8 cellular contexts compared by ENCODE assay signal in the genomic region with DNA sequence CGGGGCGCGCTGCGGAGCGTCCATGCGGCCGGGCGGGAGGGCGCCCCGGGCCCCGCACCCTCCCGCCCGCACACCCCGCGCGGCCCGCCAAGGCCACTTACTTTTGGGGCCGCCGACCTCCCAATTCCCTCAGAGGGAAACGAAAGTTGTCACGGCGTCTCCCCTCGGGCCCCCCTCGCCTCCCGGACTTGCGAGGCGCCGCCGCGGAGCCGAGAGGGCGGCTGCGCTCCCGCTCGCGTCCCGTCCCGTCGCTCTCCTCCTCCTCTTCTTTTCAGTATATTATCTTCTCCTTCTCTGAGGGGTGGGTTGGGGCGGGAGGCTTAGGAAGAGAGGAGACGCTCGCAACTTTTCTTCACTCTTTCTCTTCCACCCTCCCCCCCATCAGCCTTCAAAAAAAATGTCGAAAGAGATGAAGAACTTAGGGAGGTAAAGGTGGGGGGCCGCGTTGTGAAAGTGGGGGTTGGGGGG. TPM values are rescaled to one million over a fixed set of nuclear protein-coding genes. Genes with fewer than 3 reads are reported as not detected.
A peak's percentile ranks its signal among the peaks of the same experiment; 100 is the strongest.
DNase-seq lines count a peak whose midpoint lies in the region; ATAC-seq and TF ChIP-seq lines count a peak whose summit lies in the region.

No MANE protein-coding gene starts in this region.

- no peaks in the 10 kb centered on the region for H3K36me3 ChIP-seq in GM23338 (ENCODE audit: insufficient read depth)
- H3K36me3 ChIP-seq in body of pancreas (replicated peaks in 1 of 2; ENCODE audit: insufficient read depth in 1 of 2, low read depth in 2 of 2): no peaks in the 10 kb centered on the region

- intact Hi-C loops in body of pancreas (cut with DNase I): no loop called here

- H3K4me1 ChIP-seq in GM23338 (ENCODE audit: insufficient read depth) (peaks cover 26% of the 10 kb centered on the region), body of pancreas (peaks cover 33% of the 10 kb centered on the region)

- H4K20me1 ChIP-seq in GM23338 (replicated peaks; ENCODE audit: insufficient read depth): no peaks in the 10 kb centered on the region

- H3K79me2 ChIP-seq in GM23338 (replicated peaks; ENCODE audit: insufficient read depth): peaks cover 40% of the 10 kb centered on the region

- TF ChIP-seq CTCF in AG09309 (IDR thresholded peaks at IDR 0.05; ENCODE audit: control insufficient read depth, insufficient read depth, low read depth, low read length, missing control alignments) (no peak), GM23338 (conservative IDR thresholded peaks at IDR 0.05; ENCODE audit: low read depth in 2 of 2) (no peak), body of pancreas (IDR thresholded peaks at IDR 0.05) (no peak)

- no peaks in the 10 kb centered on the region for H3K9me2 ChIP-seq in GM23338 (ENCODE audit: insufficient read depth)

- H3K4me1 Mint-ChIP-seq in GM23338: peaks cover 33% of the 10 kb centered on the region
- H3K4me1 Mint-ChIP-seq in T-helper 1 cell treated with Interleukin-12 subunit alpha and Interleukin-12 subunit beta and Interleukin-4 antibody, amounts not matched to agents 30 μg/mL and 1 μg/mL, for 36 hours (ENCODE audit: low read depth): peaks cover 36% of the 10 kb centered on the region
- H3K4me1 Mint-ChIP-seq in immature natural killer cell: peaks cover 10 to 22% of the 10 kb centered on the region in 2 donors

- peaks cover 21% of the 10 kb centered on the region for H3K9me3 Mint-ChIP-seq in GM23338
- peaks cover 5% of the 10 kb centered on the region for H3K9me3 Mint-ChIP-seq in T-helper 1 cell treated with Interleukin-12 subunit alpha and Interleukin-12 subunit beta and Interleukin-4 antibody, amounts not matched to agents 30 μg/mL and 1 μg/mL, for 36 hours
- no peaks in the 10 kb centered on the region for H3K9me3 Mint-ChIP-seq in immature natural killer cell

- TF ChIP-seq POLR2A in body of pancreas (IDR thresholded peaks at IDR 0.05): no peak

- ATAC-seq in GM23338 (peak; percentile 8; the same call in 2 of the 3 replicates), body of pancreas (peak; percentile 16), HG03520 (IDR thresholded peaks at IDR 0.05; ENCODE audit: unreplicated experiment) (no peak)

- H3F3A ChIP-seq in GM23338 (replicated peaks; ENCODE audit: low read depth): peaks cover 7% of the 10 kb centered on the region

- H3K4me3 ChIP-seq in AG09309 (ENCODE audit: control insufficient read depth, low read depth, low read length): peak overlapping the region; percentile 84
- peak overlapping the region; percentile 80 for H3K4me3 ChIP-seq in GM23338
- peak overlapping the region; percentile 10 to 50 for H3K4me3 ChIP-seq in body of pancreas

- H3K27ac Mint-ChIP-seq in GM23338 (peak overlapping the region; percentile 95), immature natural killer cell (peak overlapping the region; percentile 81 to 99 (median 92))
- H3K27ac Mint-ChIP-seq in T-helper 1 cell treated with Interleukin-12 subunit alpha and Interleukin-12 subunit beta and Interleukin-4 antibody, amounts not matched to agents 30 μg/mL and 1 μg/mL, for 36 hours: peak overlapping the region; percentile 96

- no peak for DNase-seq in AG09309 (ENCODE audit: low read depth)
- DNase-seq in GM23338 (ENCODE audit: low spot score): peak; percentile 62
- DNase-seq in body of pancreas: peak; percentile 30 to 46 (median 40)
- DNase-seq in immature natural killer cell: peak; percentile 44 to 57 (median 53)
- peak; percentile 31 to 38 for DNase-seq in stimulated activated CD4-positive, alpha-beta T cell treated with anti-CD3 and anti-CD28 coated beads, Interleukin-2, amount 100 ng/mL, for 24 hours
- no peak for DNase-seq in DMS114 treated with DMSO at 0.1 percent for 48 hours (lab: John Stamatoyannopoulos, UW; ENCODE audit: unreplicated experiment)

- peaks cover 3% of the 10 kb centered on the region for H3K27me3 Mint-ChIP-seq in GM23338 (ENCODE audit: insufficient read depth, low read depth, poor library complexity)
- H3K27me3 Mint-ChIP-seq in T-helper 1 cell treated with Interleukin-12 subunit alpha and Interleukin-12 subunit beta and Interleukin-4 antibody, amounts not matched to agents 30 μg/mL and 1 μg/mL, for 36 hours (ENCODE audit: low read depth): no peaks in the 10 kb centered on the region
- peaks cover 2 to 9% (median 9%) of the 10 kb centered on the region in 3 donors for H3K27me3 Mint-ChIP-seq in immature natural killer cell (ENCODE audit: low read depth in 3 of 3)

- no peak overlapping the region for H2AFZ ChIP-seq in GM23338

- peaks cover 26% of the 10 kb centered on the region for H3K36me3 Mint-ChIP-seq in GM23338 (ENCODE audit: low read depth)
- H3K36me3 Mint-ChIP-seq in T-helper 1 cell treated with Interleukin-12 subunit alpha and Interleukin-12 subunit beta and Interleukin-4 antibody, amounts not matched to agents 30 μg/mL and 1 μg/mL, for 36 hours (ENCODE audit: low read depth): peaks cover 19% of the 10 kb centered on the region
- no peaks in the 10 kb centered on the region for H3K36me3 Mint-ChIP-seq in immature natural killer cell

- H3K27ac ChIP-seq in GM23338 (ENCODE audit: low read depth) (peak overlapping the region; percentile 96), body of pancreas (peak overlapping the region; percentile 98 to 100 (median 99))

- H3K27me3 ChIP-seq in GM23338 (ENCODE audit: insufficient read depth) (no peaks in the 10 kb centered on the region), body of pancreas (no peaks in the 10 kb centered on the region)

- 0% methylated on average over 12 to 44 of the region's 45 CpGs for WGBS in body of pancreas, 2 donors

- no peaks in the 10 kb centered on the region for H3K9me3 ChIP-seq in body of pancreas

- H3K4me2 ChIP-seq in GM23338: peak overlapping the region; percentile 68; the same call in 1 of the 2 replicates

- H3K4me3 Mint-ChIP-seq in GM23338 (peak overlapping the region; percentile 85), immature natural killer cell (peak overlapping the region; percentile 82 to 94 (median 90))
- H3K4me3 Mint-ChIP-seq in T-helper 1 cell treated with Interleukin-12 subunit alpha and Interleukin-12 subunit beta and Interleukin-4 antibody, amounts not matched to agents 30 μg/mL and 1 μg/mL, for 36 hours: peak overlapping the region; percentile 87

TF ChIP-seq in GM23338, 12 proteins besides CTCF, POLR2A, EP300 and RAD21:
- TF ChIP-seq NANOG (IDR thresholded peaks at IDR 0.05; ENCODE audit: borderline replicate concordance): no peak
- TF ChIP-seq CREB1 (CRISPR knock-in tag; IDR thresholded peaks at IDR 0.05; ENCODE audit: low read depth): no peak
- no peak for TF ChIP-seq JUNB (IDR thresholded peaks at IDR 0.05; ENCODE audit: unreplicated experiment)
- TF ChIP-seq, protein P1, sequence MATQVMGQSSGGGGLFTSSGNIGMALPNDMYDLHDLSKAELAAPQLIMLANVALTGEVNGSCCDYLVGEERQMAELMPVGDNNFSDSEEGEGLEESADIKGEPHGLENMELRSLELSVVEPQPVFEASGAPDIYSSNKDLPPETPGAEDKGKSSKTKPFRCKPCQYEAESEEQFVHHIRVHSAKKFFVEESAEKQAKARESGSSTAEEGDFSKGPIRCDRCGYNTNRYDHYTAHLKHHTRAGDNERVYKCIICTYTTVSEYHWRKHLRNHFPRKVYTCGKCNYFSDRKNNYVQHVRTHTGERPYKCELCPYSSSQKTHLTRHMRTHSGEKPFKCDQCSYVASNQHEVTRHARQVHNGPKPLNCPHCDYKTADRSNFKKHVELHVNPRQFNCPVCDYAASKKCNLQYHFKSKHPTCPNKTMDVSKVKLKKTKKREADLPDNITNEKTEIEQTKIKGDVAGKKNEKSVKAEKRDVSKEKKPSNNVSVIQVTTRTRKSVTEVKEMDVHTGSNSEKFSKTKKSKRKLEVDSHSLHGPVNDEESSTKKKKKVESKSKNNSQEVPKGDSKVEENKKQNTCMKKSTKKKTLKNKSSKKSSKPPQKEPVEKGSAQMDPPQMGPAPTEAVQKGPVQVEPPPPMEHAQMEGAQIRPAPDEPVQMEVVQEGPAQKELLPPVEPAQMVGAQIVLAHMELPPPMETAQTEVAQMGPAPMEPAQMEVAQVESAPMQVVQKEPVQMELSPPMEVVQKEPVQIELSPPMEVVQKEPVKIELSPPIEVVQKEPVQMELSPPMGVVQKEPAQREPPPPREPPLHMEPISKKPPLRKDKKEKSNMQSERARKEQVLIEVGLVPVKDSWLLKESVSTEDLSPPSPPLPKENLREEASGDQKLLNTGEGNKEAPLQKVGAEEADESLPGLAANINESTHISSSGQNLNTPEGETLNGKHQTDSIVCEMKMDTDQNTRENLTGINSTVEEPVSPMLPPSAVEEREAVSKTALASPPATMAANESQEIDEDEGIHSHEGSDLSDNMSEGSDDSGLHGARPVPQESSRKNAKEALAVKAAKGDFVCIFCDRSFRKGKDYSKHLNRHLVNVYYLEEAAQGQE (IDR thresholded peaks at IDR 0.05; ENCODE audit: unreplicated experiment): no peak
- TF ChIP-seq POLR2AphosphoS5 (IDR thresholded peaks at IDR 0.05; ENCODE audit: low read depth): no peak; the same call in 1 of the 2 replicates
- no peak for TF ChIP-seq EZH2 (IDR thresholded peaks at IDR 0.05; ENCODE audit: low read depth, unreplicated experiment)
- TF ChIP-seq ZNF331 (CRISPR knock-in tag; IDR thresholded peaks at IDR 0.05; ENCODE audit: low read depth): no peak
- TF ChIP-seq STAT1 (IDR thresholded peaks at IDR 0.05; ENCODE audit: unreplicated experiment): no peak
- no peak for TF ChIP-seq EZH2phosphoT487 (IDR thresholded peaks at IDR 0.05; ENCODE audit: unreplicated experiment)
- TF ChIP-seq, protein P2, sequence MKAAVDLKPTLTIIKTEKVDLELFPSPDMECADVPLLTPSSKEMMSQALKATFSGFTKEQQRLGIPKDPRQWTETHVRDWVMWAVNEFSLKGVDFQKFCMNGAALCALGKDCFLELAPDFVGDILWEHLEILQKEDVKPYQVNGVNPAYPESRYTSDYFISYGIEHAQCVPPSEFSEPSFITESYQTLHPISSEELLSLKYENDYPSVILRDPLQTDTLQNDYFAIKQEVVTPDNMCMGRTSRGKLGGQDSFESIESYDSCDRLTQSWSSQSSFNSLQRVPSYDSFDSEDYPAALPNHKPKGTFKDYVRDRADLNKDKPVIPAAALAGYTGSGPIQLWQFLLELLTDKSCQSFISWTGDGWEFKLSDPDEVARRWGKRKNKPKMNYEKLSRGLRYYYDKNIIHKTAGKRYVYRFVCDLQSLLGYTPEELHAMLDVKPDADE (IDR thresholded peaks at IDR 0.05): no peak
- TF ChIP-seq ZNF114 (CRISPR knock-in tag; IDR thresholded peaks at IDR 0.05): no peak
TF ChIP-seq in GM23338: peak in this region for 0.

RNA-seq across cellular contexts. Expression of a gene that starts 0.6 kb away (rescaled TPM):
- 52.8 and 59.4 TPM in 2 replicates for total RNA-seq in GM23338 (2014; rRNA removed; shearing (Covaris generic))
- 11.7 and 12.5 TPM in 2 replicates for polyA plus RNA-seq in GM23338 (2016; fragmentation: Nextera tagmentation; extraction: Ambion mirVana)
- 10 to 100 TPM; 30.3 to 32.9 TPM for total RNA-seq in body of pancreas
- under 1 TPM in 2 of 3 donors, not detected in 1; 0.57 to 0.78 TPM for polyA plus RNA-seq in immature natural killer cell

RNA-seq across cellular contexts. Expression of a gene that starts 49.6 kb away (rescaled TPM):
- 20.5 and 21.6 TPM in 2 replicates for total RNA-seq in GM23338 (2014; rRNA removed; shearing (Covaris generic))
- polyA plus RNA-seq in GM23338 (2016; fragmentation: Nextera tagmentation; extraction: Ambion mirVana): 9.0 and 9.3 TPM in 2 replicates
- total RNA-seq in body of pancreas: 10 to 100 TPM; 13.8 to 31.4 TPM
- polyA plus RNA-seq in immature natural killer cell: 10 to 100 TPM; 14.6 to 23.3 (median 21.4) TPM

Comparison
In these comparisons a context has a peak if more than half of its experiments do, and no peak if none do; other contexts are left out.
1. DNase-seq: peak in GM23338 (single experiment), body of pancreas (4 of 4), immature natural killer cell (3 of 3) and stimulated activated CD4-positive, alpha-beta T cell treated with anti-CD3 and anti-CD28 coated beads, Interleukin-2, amount 100 ng/mL, for 24 hours (2 of 2); none in AG09309 (single experiment) and DMS114 treated with DMSO at 0.1 percent for 48 hours (single experiment).
2. H3K4me3 ChIP-seq: peak in every context shown above with its lines; median percentile 84 in AG09309; 80 in GM23338; 30 in body of pancreas.
3. Peak in every context shown above with its lines, with median percentiles within 50 percentile points of each other: H3K27ac Mint-ChIP-seq and H3K4me3 Mint-ChIP-seq.